ENCODE assay signal across 8 cellular contexts in genomic region chr20:34705008-34705382, GRCh38. TPM values are rescaled to one million over a fixed set of nuclear protein-coding genes. Genes with fewer than 3 reads are reported as not detected.
DNase-seq lines count a peak whose midpoint lies in the region; ATAC-seq, FAIRE-seq and TF ChIP-seq lines count a peak whose summit lies in the region.

No MANE protein-coding gene starts in this region.

- H3K4me1 Mint-ChIP-seq in mesothelial cell of epicardium: peaks cover 15% of the 10 kb centered on the region

- TF ChIP-seq RAD21 in A549 (conservative IDR thresholded peaks at IDR 0.05 in 1 of 2, IDR thresholded peaks at IDR 0.05 in 1 of 2): no peak

- DNase-seq in A549 (ENCODE audit: low read depth in 1 of 2, low spot score in 1 of 2) (no peak), body of pancreas (no peak), mesothelial cell of epicardium (ENCODE audit: low spot score in 2 of 2, unreplicated experiment in 2 of 2) (no peak), retina (no peak), hippocampal formation (lab: John Stamatoyannopoulos, UW) (no peak), HuH-7 (ENCODE audit: low spot score) (no peak)
- no peak for DNase-seq in activated CD8-positive, alpha-beta memory T cell treated with anti-CD3 and anti-CD28 coated beads for 24 hours

- peaks cover 4% of the 10 kb centered on the region for H3K27me3 Mint-ChIP-seq in mesothelial cell of epicardium (ENCODE audit: low read depth)

- H3K9me3 ChIP-seq in A549: no peaks in the 10 kb centered on the region
- H3K9me3 ChIP-seq in HUES6 (ENCODE audit: control insufficient read depth, insufficient read depth, low read depth, low read length): no peaks in the 10 kb centered on the region
- H3K9me3 ChIP-seq in body of pancreas: no peaks in the 10 kb centered on the region

- TF ChIP-seq CTCF in A549 (IDR thresholded peaks at IDR 0.05): no peak
- TF ChIP-seq CTCF in body of pancreas (IDR thresholded peaks at IDR 0.05): no peak
- no peak for TF ChIP-seq CTCF in mesothelial cell of epicardium (IDR thresholded peaks at IDR 0.05; ENCODE audit: unreplicated experiment)

- FAIRE-seq in A549 (lab: Jason Lieb, UNC): no peak

- H3K4me3 ChIP-seq in A549 (peak overlapping the region; percentile 94), HUES6 (ENCODE audit: low read depth, low read length) (peak overlapping the region; percentile 87), body of pancreas (peak overlapping the region; percentile 58 to 59)

- no peaks in the 10 kb centered on the region for H3K36me3 Mint-ChIP-seq in mesothelial cell of epicardium

- no peaks in the 10 kb centered on the region for H3K9me3 Mint-ChIP-seq in mesothelial cell of epicardium

- peak overlapping the region; percentile 91 for H3K4me3 Mint-ChIP-seq in mesothelial cell of epicardium

- no peak for ATAC-seq in A549
- ATAC-seq in body of pancreas: no peak

- intact Hi-C loops in body of pancreas (cut with DNase I): no loop called here

- H3K4me1 ChIP-seq in A549 (peaks cover 26% of the 10 kb centered on the region), HUES6 (ENCODE audit: control insufficient read depth, insufficient read depth, low read length) (peaks cover 10% of the 10 kb centered on the region; the same call in 1 of the 2 replicates), body of pancreas (peaks cover 31% of the 10 kb centered on the region)

- TF ChIP-seq POLR2A in A549 (IDR thresholded peaks at IDR 0.05; ENCODE audit: low read length) (no peak), body of pancreas (IDR thresholded peaks at IDR 0.05) (no peak)

- POLR2A ChIA-PET in A549 (lab: Yijun Ruan, JAX): interaction anchor here (1.5 kb wide), 1 partner anchor 126 kb away, joined by 3 read pairs; no protein-coding TSS in a partner anchor

- peaks cover 31% of the 10 kb centered on the region for H3K27me3 ChIP-seq in HUES6 (ENCODE audit: control insufficient read depth, insufficient read depth, low read length)
- no peaks in the 10 kb centered on the region for H3K27me3 ChIP-seq in body of pancreas

- peak overlapping the region; percentile 96 for H3K27ac Mint-ChIP-seq in mesothelial cell of epicardium

- H3K36me3 ChIP-seq in HUES6 (ENCODE audit: control insufficient read depth, insufficient read depth, low read length) (no peaks in the 10 kb centered on the region), body of pancreas (replicated peaks in 1 of 2; ENCODE audit: insufficient read depth in 1 of 2, low read depth in 2 of 2) (no peaks in the 10 kb centered on the region)

- H3K9ac ChIP-seq in HUES6 (ENCODE audit: low read length): no peak overlapping the region

- WGBS in A549 (ENCODE audit: missing lambda C conversion rate): 33% methylated on average over 5 of the region's 5 CpGs
- WGBS in body of pancreas, 2 donors: 9 to 35% methylated on average over 3 to 5 of the region's 5 CpGs

- CTCF ChIA-PET in A549 (lab: Yijun Ruan, JAX): interaction anchor here (1.2 to 8.6 kb wide), 7 partner anchors 16 to 514 kb away, joined by 3 to 108 read pairs (median 5); no protein-coding TSS in a partner anchor

- H3K4me2 ChIP-seq in A549: peak overlapping the region; percentile 99

- TF ChIP-seq EP300 in A549 (IDR thresholded peaks at IDR 0.05): no peak

- peak overlapping the region; percentile 80 to 93 for H3K27ac ChIP-seq in A549
- H3K27ac ChIP-seq in HUES6 (ENCODE audit: low read depth, low read length): peak overlapping the region; percentile 92; the same call in 1 of the 2 replicates
- peak overlapping the region; percentile 97 to 100 (median 99) for H3K27ac ChIP-seq in body of pancreas

TF ChIP-seq in A549, 52 proteins besides CTCF, POLR2A, EP300 and RAD21:
- no peak for TF ChIP-seq RNF2 (IDR thresholded peaks at IDR 0.05; ENCODE audit: borderline replicate concordance, low read depth)
- TF ChIP-seq CHD2 (IDR thresholded peaks at IDR 0.05; ENCODE audit: low read length, partially characterized antibody): no peak
- no peak for TF ChIP-seq CBX2 (IDR thresholded peaks at IDR 0.05; ENCODE audit: borderline replicate concordance, low read depth)
- TF ChIP-seq RARB (CRISPR knock-in tag; IDR thresholded peaks at IDR 0.05): no peak
- TF ChIP-seq, protein P1, sequence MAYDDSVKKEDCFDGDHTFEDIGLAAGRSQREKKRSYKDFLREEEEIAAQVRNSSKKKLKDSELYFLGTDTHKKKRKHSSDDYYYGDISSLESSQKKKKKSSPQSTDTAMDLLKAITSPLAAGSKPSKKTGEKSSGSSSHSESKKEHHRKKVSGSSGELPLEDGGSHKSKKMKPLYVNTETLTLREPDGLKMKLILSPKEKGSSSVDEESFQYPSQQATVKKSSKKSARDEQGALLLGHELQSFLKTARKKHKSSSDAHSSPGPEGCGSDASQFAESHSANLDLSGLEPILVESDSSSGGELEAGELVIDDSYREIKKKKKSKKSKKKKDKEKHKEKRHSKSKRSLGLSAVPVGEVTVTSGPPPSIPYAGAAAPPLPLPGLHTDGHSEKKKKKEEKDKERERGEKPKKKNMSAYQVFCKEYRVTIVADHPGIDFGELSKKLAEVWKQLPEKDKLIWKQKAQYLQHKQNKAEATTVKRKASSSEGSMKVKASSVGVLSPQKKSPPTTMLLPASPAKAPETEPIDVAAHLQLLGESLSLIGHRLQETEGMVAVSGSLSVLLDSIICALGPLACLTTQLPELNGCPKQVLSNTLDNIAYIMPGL (CRISPR knock-in tag; IDR thresholded peaks at IDR 0.05; ENCODE audit: borderline replicate concordance): no peak
- no peak for TF ChIP-seq ZFP36 (IDR thresholded peaks at IDR 0.05; ENCODE audit: borderline replicate concordance, partially characterized antibody)
- TF ChIP-seq HES2 (IDR thresholded peaks at IDR 0.05): no peak
- no peak for TF ChIP-seq EHF (CRISPR knock-in tag; IDR thresholded peaks at IDR 0.05)
- no peak for TF ChIP-seq RFX5 (IDR thresholded peaks at IDR 0.05)
- no peak for TF ChIP-seq FOXS1 (CRISPR knock-in tag; IDR thresholded peaks at IDR 0.05)

RNA-seq across cellular contexts. Expression of gene TP53INP2, which starts 0.9 kb away (rescaled TPM):
- polyA plus RNA-seq in A549 (2011; rRNA removed): 2.2 and 3.6 TPM in 2 replicates
- polyA plus RNA-seq in A549 (2012; cell fraction: cytosol; rRNA removed): 1.9 and 2.7 TPM in 2 replicates
- 2.9 and 4.8 TPM in 2 replicates for polyA plus RNA-seq in A549 (2012; cell fraction: nucleus; rRNA removed)
- 3.5 to 5.2 TPM (median 4.5 TPM) in 3 replicates for polyA plus RNA-seq in A549 (2017; fragmentation: RNase III; extraction: RNeasy Plus Mini Kit Qiagen cat#74134 plus additional on column Dnase treatment)
- 3.7 and 4.4 TPM in 2 replicates for polyA minus RNA-seq in A549 (2011; rRNA and poly(A)+ RNA removed)
- 10 to 100 TPM in 1 of 2 donors, 1 to 10 TPM in 1; 3.4 to 12.2 TPM for total RNA-seq in body of pancreas
- 11.8 to 13.1 TPM (median 12.0 TPM) in 3 replicates for total RNA-seq in mesothelial cell of epicardium

RNA-seq across cellular contexts. Expression of gene PIGU, which starts 28.1 kb away (rescaled TPM):
- polyA plus RNA-seq in A549 (2011; rRNA removed) (100 and 103 TPM in 2 replicates), A549 (2017; fragmentation: RNase III; extraction: RNeasy Plus Mini Kit Qiagen cat#74134 plus additional on column Dnase treatment) (26.0 to 27.8 TPM (median 26.2 TPM) in 3 replicates)
- 35.7 and 41.3 TPM in 2 replicates for polyA plus RNA-seq in A549 (2012; cell fraction: cytosol; rRNA removed)
- 38.1 and 44.9 TPM in 2 replicates for polyA plus RNA-seq in A549 (2012; cell fraction: nucleus; rRNA removed)
- 63.6 and 72.2 TPM in 2 replicates for polyA minus RNA-seq in A549 (2011; rRNA and poly(A)+ RNA removed)
- total RNA-seq in body of pancreas (10 to 100 TPM in 1 of 2 donors, 1 to 10 TPM in 1; 4.4 to 14.8 TPM), mesothelial cell of epicardium (31.7 to 34.1 TPM (median 32.6 TPM) in 3 replicates)
